1 cellular context compared by ENCODE assay signal in genomic region chr20:9485614-9486325, GRCh38.
TF ChIP-seq lines count a peak whose summit lies in the region.

No MANE protein-coding gene starts in this region.

TF ChIP-seq in HepG2, 621 proteins besides CTCF, POLR2A, EP300 and RAD21 (continued from another document):
- TF ChIP-seq ZNF580 (CRISPR knock-in tag; IDR thresholded peaks at IDR 0.05; ENCODE audit: borderline replicate concordance, low read depth), result no peak
